ENCODE assay signal across 8 cellular contexts in genomic region chr18:44681039-44681595, GRCh38. TPM values are rescaled to one million over a fixed set of nuclear protein-coding genes. Genes with fewer than 3 reads are reported as not detected.
DNase-seq lines count a peak whose midpoint lies in the region; ATAC-seq, FAIRE-seq and TF ChIP-seq lines count a peak whose summit lies in the region.

No MANE protein-coding gene starts in this region.

- H3K79me2 ChIP-seq in astrocyte (ENCODE audit: insufficient read depth, low read length) = peaks cover 7% of the 10 kb centered on the region

- TF ChIP-seq CTCF in AG09309 (IDR thresholded peaks at IDR 0.05; ENCODE audit: control insufficient read depth, insufficient read depth, low read depth, low read length, missing control alignments) (no peak), astrocyte (IDR thresholded peaks at IDR 0.05; ENCODE audit: insufficient read depth, low read depth, low read length) (no peak), right lobe of liver (IDR thresholded peaks at IDR 0.05) (no peak), transverse colon (IDR thresholded peaks at IDR 0.05) (no peak)

- no peak overlapping the region for H3K27ac ChIP-seq in astrocyte (ENCODE audit: low read depth, low read length)
- peak overlapping the region; percentile 66 to 99 (median 73) for H3K27ac ChIP-seq in right lobe of liver
- peak overlapping the region; percentile 95 to 99 (median 98) for H3K27ac ChIP-seq in transverse colon

- in situ Hi-C loops in transverse colon (cut with MboI; ENCODE audit: low pct_ligation_motif_present in 1 of 4, low pct_unique_long_range_greater_than_20kb in 1 of 4, low sequenced_read_pairs in 3 of 4) = loop anchor here in 3 of 4 donors (10.0 to 25.0 kb wide), 4 partner anchors 131 to 531 kb away; no protein-coding TSS in a partner anchor

- FAIRE-seq in astrocyte (lab: Jason Lieb, UNC) = no peak

- H3K9ac ChIP-seq in astrocyte (ENCODE audit: low read length) = peak overlapping the region; percentile 67

- peak overlapping the region; percentile 81 for H3K4me3 ChIP-seq in AG09309 (ENCODE audit: control insufficient read depth, low read depth, low read length)
- H3K4me3 ChIP-seq in H7 (ENCODE audit: insufficient read depth, low read depth, low read length) = peak overlapping the region; percentile 42
- H3K4me3 ChIP-seq in astrocyte (ENCODE audit: insufficient read depth, low read depth, low read length) = peak overlapping the region; percentile 72
- H3K4me3 ChIP-seq in right lobe of liver = peak overlapping the region; percentile 52 to 79 (median 73)
- H3K4me3 ChIP-seq in transverse colon = peak overlapping the region; percentile 55 to 87 (median 80)

- intact Hi-C loops in right lobe of liver (cut with DNase I) (no loop called here), transverse colon (cut with DNase I; ENCODE audit: low total_unique reads) (loop anchor here (10.0 kb wide), 1 partner anchor 124 kb away; no protein-coding TSS in a partner anchor)

- TF ChIP-seq POLR2A in right lobe of liver (IDR thresholded peaks at IDR 0.05) = no peak
- no peak for TF ChIP-seq POLR2A in transverse colon (IDR thresholded peaks at IDR 0.05)

- ATAC-seq in right lobe of liver (peak in 2 of 4 donors; percentile 3 to 9), GM18858 (IDR thresholded peaks at IDR 0.05; ENCODE audit: unreplicated experiment) (no peak), HG02970 (IDR thresholded peaks at IDR 0.05; ENCODE audit: low FRiP score, unreplicated experiment) (no peak)

- H3K36me3 Mint-ChIP-seq in astrocyte (ENCODE audit: low read depth, unreplicated experiment) = no peaks in the 10 kb centered on the region

- peak overlapping the region; percentile 26 for H3K27ac Mint-ChIP-seq in astrocyte (ENCODE audit: unreplicated experiment)

- peaks cover 3% of the 10 kb centered on the region for H3K4me1 Mint-ChIP-seq in astrocyte (ENCODE audit: low read depth, unreplicated experiment)

- no peak overlapping the region for H3K4me3 Mint-ChIP-seq in astrocyte (ENCODE audit: unreplicated experiment)

- H3K27me3 Mint-ChIP-seq in astrocyte (ENCODE audit: low read depth, unreplicated experiment) = peaks cover 2% of the 10 kb centered on the region

- DNase-seq in AG09309 (ENCODE audit: low read depth) = no peak
- DNase-seq in H7 = no peak
- no peak for DNase-seq in astrocyte (ENCODE audit: low read depth)
- no peak for DNase-seq in right lobe of liver
- no peak for DNase-seq in transverse colon
- DNase-seq in SIG-M5 (lab: John Stamatoyannopoulos, UW) = no peak

- H3K4me1 ChIP-seq in astrocyte (ENCODE audit: insufficient read depth, low read length) (peaks cover 15% of the 10 kb centered on the region), right lobe of liver (no peaks in the 10 kb centered on the region), transverse colon (peaks cover 0 to 11% (median 7%) of the 10 kb centered on the region in 4 donors)

- H3K27me3 ChIP-seq in H7 (ENCODE audit: control insufficient read depth, insufficient read depth, low read length) = peaks cover 12% of the 10 kb centered on the region
- H3K27me3 ChIP-seq in astrocyte (ENCODE audit: insufficient read depth, low read length) = peaks cover 9% of the 10 kb centered on the region
- H3K27me3 ChIP-seq in right lobe of liver = no peaks in the 10 kb centered on the region
- H3K27me3 ChIP-seq in transverse colon = no peaks in the 10 kb centered on the region

- peak overlapping the region; percentile 100 for H3K4me2 ChIP-seq in astrocyte (ENCODE audit: low read length)

- peak overlapping the region; percentile 50 for H2AFZ ChIP-seq in astrocyte (ENCODE audit: low read depth, low read length)

- no peaks in the 10 kb centered on the region for H3K36me3 ChIP-seq in H7 (replicated peaks; ENCODE audit: control insufficient read depth, insufficient read depth, low read length)
- H3K36me3 ChIP-seq in astrocyte (ENCODE audit: insufficient read depth, low read length) = no peaks in the 10 kb centered on the region
- no peaks in the 10 kb centered on the region for H3K36me3 ChIP-seq in right lobe of liver
- no peaks in the 10 kb centered on the region for H3K36me3 ChIP-seq in transverse colon

- H3K9me3 Mint-ChIP-seq in astrocyte (ENCODE audit: unreplicated experiment) = no peaks in the 10 kb centered on the region

- no peaks in the 10 kb centered on the region for H3K9me3 ChIP-seq in astrocyte (ENCODE audit: insufficient read depth, low read depth, low read length)
- no peaks in the 10 kb centered on the region for H3K9me3 ChIP-seq in right lobe of liver
- no peaks in the 10 kb centered on the region for H3K9me3 ChIP-seq in transverse colon

- 1% methylated on average over 18 of the region's 18 CpGs for WGBS in right lobe of liver (ENCODE audit: insufficient coverage, low coverage, low lambda C conversion rate, missing lambda C conversion rate)
- 12% methylated on average over 16 to 18 of the region's 18 CpGs for WGBS in transverse colon (ENCODE audit: low coverage in 1 of 2), 2 donors

- TF ChIP-seq EP300 in transverse colon (IDR thresholded peaks at IDR 0.05; ENCODE audit: low read depth) = no peak

- H4K20me1 ChIP-seq in astrocyte (ENCODE audit: insufficient read depth, low read length) = no peaks in the 10 kb centered on the region

RNA-seq across cellular contexts. Expression of gene SETBP1, which starts 0.4 kb away (rescaled TPM):
- 1.8 and 3.3 TPM in 2 replicates for total RNA-seq in H7 (2014; rRNA removed; shearing (Covaris generic))
- total RNA-seq in astrocyte = 8.5 and 12.4 TPM in 2 replicates
- total RNA-seq in right lobe of liver = 10 to 100 TPM; 14.3 to 29.1 (median 16.6) TPM
- total RNA-seq in transverse colon = 10 to 100 TPM; 16.2 to 33.6 (median 24.4) TPM
